28 cellular contexts compared by ENCODE assay signal in the genomic region with DNA sequence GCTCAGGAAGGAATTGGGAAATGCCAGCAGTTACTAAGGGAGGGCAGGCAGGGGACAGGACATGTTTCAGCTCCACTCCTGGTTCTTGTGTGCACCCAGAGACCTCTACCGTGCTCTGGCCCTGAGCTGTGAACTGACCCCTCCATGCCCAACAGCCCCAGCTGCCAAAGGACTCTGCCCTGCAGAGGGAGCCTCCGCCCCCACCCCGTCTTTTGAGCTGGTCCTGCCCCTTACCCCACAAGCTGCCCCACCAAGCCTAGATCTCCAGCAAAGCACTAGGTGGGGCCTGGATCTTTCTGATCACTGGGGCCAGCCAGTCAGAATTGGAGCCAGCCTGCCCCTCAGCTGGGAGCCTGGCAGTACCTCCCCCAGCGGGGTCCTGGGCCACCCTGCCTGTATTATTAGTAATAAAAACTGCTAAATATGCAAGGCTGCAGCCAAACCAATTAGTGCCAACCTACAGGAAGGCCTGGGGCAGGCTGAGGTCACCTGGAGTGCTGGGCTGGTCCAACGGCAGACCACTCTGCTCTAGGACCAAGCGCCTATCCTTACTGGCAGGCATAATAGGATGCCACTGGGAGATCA. TPM values are rescaled to one million over a fixed set of nuclear protein-coding genes. Genes with fewer than 3 reads are reported as not detected.
"Had no signal": no experiment of that assay in that cellular context is flagged by ENCODE, and none has a peak within 500 bp of the region (broad histone marks: within the 10 kb centered on the region; RNA-seq: fewer than 3 reads in every experiment).

No MANE protein-coding gene starts in this region.

- H3K9ac ChIP-seq: SK-N-SH had no signal

- H3K4me3 ChIP-seq: cardiac muscle cell, MG63, Peyer's patch, SJCRH30 had no signal

- H3K4me1 ChIP-seq: Peyer's patch, SJCRH30 had no signal

- H3K27ac Mint-ChIP-seq: activated CD4-positive, alpha-beta memory T cell treated with anti-CD3 and anti-CD28 coated beads for 36 hours; activated CD4-positive, alpha-beta T cell treated with anti-CD3 and anti-CD28 coated beads, Interleukin-2, amount 10 ng/mL, durations not matched to agents 7 days and 5 days; activated naive CD4-positive, alpha-beta T cell treated with anti-CD3 and anti-CD28 coated beads, Interleukin-2, amount 10 ng/mL, durations not matched to agents 7 days and 5 days; activated naive CD8-positive, alpha-beta T cell treated with anti-CD3 and anti-CD28 coated beads for 36 hours had no signal

- H3K4me1 Mint-ChIP-seq: activated CD4-positive, alpha-beta T cell treated with anti-CD3 and anti-CD28 coated beads, Interleukin-2, amount 10 ng/mL, durations not matched to agents 7 days and 5 days; activated naive CD4-positive, alpha-beta T cell treated with anti-CD3 and anti-CD28 coated beads, Interleukin-2, amount 10 ng/mL, durations not matched to agents 7 days and 5 days; activated naive CD8-positive, alpha-beta T cell treated with anti-CD3 and anti-CD28 coated beads for 36 hours had no signal

- H3K36me3 Mint-ChIP-seq: activated naive CD8-positive, alpha-beta T cell treated with anti-CD3 and anti-CD28 coated beads for 36 hours had no signal

- ATAC-seq: activated T-cell treated with anti-CD3 and anti-CD28 coated beads, Interleukin-2, amount 50 U/mL, for 4 hours had no signal

- H3K9me3 ChIP-seq: MG63, Peyer's patch, SJCRH30, SK-N-SH had no signal

- H3K4me2 ChIP-seq: SK-N-SH had no signal

- H3K36me3 ChIP-seq: brain microvascular endothelial cell, SJCRH30 had no signal

- H3K4me3 Mint-ChIP-seq: activated CD4-positive, alpha-beta memory T cell treated with anti-CD3 and anti-CD28 coated beads for 36 hours; activated CD4-positive, alpha-beta T cell treated with anti-CD3 and anti-CD28 coated beads, Interleukin-2, amount 10 ng/mL, durations not matched to agents 7 days and 5 days; activated naive CD4-positive, alpha-beta T cell treated with anti-CD3 and anti-CD28 coated beads, Interleukin-2, amount 10 ng/mL, durations not matched to agents 7 days and 5 days; activated naive CD8-positive, alpha-beta T cell treated with anti-CD3 and anti-CD28 coated beads for 36 hours; activated T-cell treated with anti-CD3 and anti-CD28 coated beads, Interleukin-2, amount 50 U/mL, for 4 hours had no signal

- H3K27ac ChIP-seq: brain microvascular endothelial cell, cardiac muscle cell, Peyer's patch, RWPE1, SJCRH30, VCaP had no signal

- DNase-seq: activated CD4-positive, alpha-beta memory T cell treated with anti-CD3 and anti-CD28 coated beads for 36 hours; activated CD4-positive, alpha-beta T cell treated with anti-CD3 and anti-CD28 coated beads, Interleukin-2, amount 10 ng/mL, durations not matched to agents 7 days and 5 days; activated CD4-positive, CD25-positive, alpha-beta regulatory T cell; activated CD8-positive, alpha-beta memory T cell treated with anti-CD3 and anti-CD28 coated beads for 24 hours; activated gamma-delta T cell treated with Interleukin-2 at 50 U/mL for 16 hours; activated naive CD4-positive, alpha-beta T cell treated with anti-CD3 and anti-CD28 coated beads, Interleukin-2, amount 10 ng/mL, durations not matched to agents 7 days and 5 days; activated naive CD8-positive, alpha-beta T cell treated with anti-CD3 and anti-CD28 coated beads for 36 hours; activated T-cell treated with anti-CD3 and anti-CD28 coated beads, Interleukin-2, amount 50 U/mL, for 4 hours; brain microvascular endothelial cell; MG63; NCI-H1105; NCI-H1436; NCI-H1694 treated with DMSO at 0.1 percent for 48 hours; NCI-H2029 treated with DMSO at 0.1 percent for 48 hours; NCI-H345; NCI-H510A; NCI-H526 treated with DMSO at 0.1 percent for 48 hours; NCI-H82; NK-92 treated with Interleukin-12 subunit alpha and Interleukin-12 subunit beta, amount 100 ng/mL, for 24 hours; OCI-M1; Right ventricle myocardium superior; SJCRH30; SK-N-SH; T-helper 1 cell had no signal

- H3K27me3 ChIP-seq: brain microvascular endothelial cell, cardiac muscle cell, MG63, Peyer's patch, SJCRH30 had no signal

- H3K9me3 Mint-ChIP-seq: activated CD4-positive, alpha-beta memory T cell treated with anti-CD3 and anti-CD28 coated beads for 36 hours; activated CD4-positive, alpha-beta T cell treated with anti-CD3 and anti-CD28 coated beads, Interleukin-2, amount 10 ng/mL, durations not matched to agents 7 days and 5 days; activated naive CD4-positive, alpha-beta T cell treated with anti-CD3 and anti-CD28 coated beads, Interleukin-2, amount 10 ng/mL, durations not matched to agents 7 days and 5 days; activated naive CD8-positive, alpha-beta T cell treated with anti-CD3 and anti-CD28 coated beads for 36 hours; activated T-cell treated with anti-CD3 and anti-CD28 coated beads, Interleukin-2, amount 50 U/mL, for 4 hours had no signal

- H3K27me3 Mint-ChIP-seq: activated CD4-positive, alpha-beta memory T cell treated with anti-CD3 and anti-CD28 coated beads for 36 hours; activated CD4-positive, alpha-beta T cell treated with anti-CD3 and anti-CD28 coated beads, Interleukin-2, amount 10 ng/mL, durations not matched to agents 7 days and 5 days; activated naive CD4-positive, alpha-beta T cell treated with anti-CD3 and anti-CD28 coated beads, Interleukin-2, amount 10 ng/mL, durations not matched to agents 7 days and 5 days; activated naive CD8-positive, alpha-beta T cell treated with anti-CD3 and anti-CD28 coated beads for 36 hours had no signal

RNA-seq across cellular contexts. Expression of gene DRICH1, which starts 23.9 kb away (rescaled TPM):
- total RNA-seq: activated naive CD8-positive, alpha-beta T cell treated with anti-CD3 and anti-CD28 coated beads for 36 hours; cardiac muscle cell; SJCRH30 had no signal
- polyA plus RNA-seq: cardiac muscle cell had no signal

RNA-seq across cellular contexts. Expression of gene RGL4, which starts 34.8 kb away (rescaled TPM):
- total RNA-seq: cardiac muscle cell, Peyer's patch, Right ventricle myocardium superior, SJCRH30 had no signal
- polyA plus RNA-seq: SK-N-SH had no signal
